21 cellular contexts compared by ENCODE assay signal in genomic region chr20:18414140-18414539, GRCh38. TPM values are rescaled to one million over a fixed set of nuclear protein-coding genes. Genes with fewer than 3 reads are reported as not detected.
DNase-seq lines count a peak whose midpoint lies in the region; ATAC-seq and TF ChIP-seq lines count a peak whose summit lies in the region.
"Had no signal": no experiment of that assay in that cellular context is flagged by ENCODE, and none has a peak within 500 bp of the region (broad histone marks: within the 10 kb centered on the region; RNA-seq: fewer than 3 reads in every experiment).

No MANE protein-coding gene starts in this region.

- H4K20me1 ChIP-seq in MM.1S (ENCODE audit: insufficient read depth, low read length): no peaks in the 10 kb centered on the region

- DNase-seq in GM12865 (ENCODE audit: low read depth) (peak; percentile 10), MM.1S (peak; percentile 34), mesothelial cell of epicardium (ENCODE audit: low spot score in 2 of 2, unreplicated experiment in 2 of 2) (no peak), DMS 273 (lab: John Stamatoyannopoulos, UW; ENCODE audit: unreplicated experiment) (no peak), left lung (no peak)
- DNase-seq: Caco-2; CD4-positive, alpha-beta T cell; DMS153; GDM1; GOT3; MV-4-11; NCI-H1694 treated with DMSO at 0.1 percent for 48 hours; NCI-H2107; NCI-H226; NCI-H524; NCI-H82 had no signal

- intact Hi-C loops in left lung (cut with DNase I): no loop called here

- H3K4me1 ChIP-seq in MM.1S (ENCODE audit: low read length) (peaks cover 15% of the 10 kb centered on the region; the same call in 1 of the 2 replicates), left lung (peaks cover 0 to 10% of the 10 kb centered on the region in 2 donors)
- H3K4me1 ChIP-seq: Caco-2 had no signal

- H3K36me3 ChIP-seq in MM.1S (replicated peaks; ENCODE audit: insufficient read depth, low read length) (no peaks in the 10 kb centered on the region), left lung (no peaks in the 10 kb centered on the region)

- H3K27ac ChIP-seq in MM.1S (ENCODE audit: low read length): no peak overlapping the region
- H3K27ac ChIP-seq in VCaP: peak overlapping the region; percentile 76
- no peak overlapping the region for H3K27ac ChIP-seq in left lung

- H3F3A ChIP-seq in MM.1S (ENCODE audit: insufficient read depth, low read length): peaks cover 15% of the 10 kb centered on the region; the same call in 1 of the 2 replicates

- no peak overlapping the region for H3K4me3 Mint-ChIP-seq in mesothelial cell of epicardium
- H3K4me3 Mint-ChIP-seq: CD4-positive, alpha-beta T cell had no signal

- no peaks in the 10 kb centered on the region for H3K79me2 ChIP-seq in MM.1S (ENCODE audit: low read length)

- no peaks in the 10 kb centered on the region for H3K36me3 Mint-ChIP-seq in mesothelial cell of epicardium

- H3K27me3 Mint-ChIP-seq in mesothelial cell of epicardium (ENCODE audit: low read depth): no peaks in the 10 kb centered on the region
- H3K27me3 Mint-ChIP-seq: CD4-positive, alpha-beta T cell had no signal

- H3K9me3 Mint-ChIP-seq in mesothelial cell of epicardium: no peaks in the 10 kb centered on the region
- H3K9me3 Mint-ChIP-seq: CD4-positive, alpha-beta T cell had no signal

- no peak overlapping the region for H3K4me2 ChIP-seq in MM.1S (ENCODE audit: low read depth, low read length)

- H3K27me3 ChIP-seq in MM.1S (replicated peaks; ENCODE audit: insufficient read depth, low read length): no peaks in the 10 kb centered on the region
- no peaks in the 10 kb centered on the region for H3K27me3 ChIP-seq in left lung

- H3K4me3 ChIP-seq in GM12865 (ENCODE audit: low read depth, low read length) (no peak overlapping the region), MM.1S (ENCODE audit: low read length) (no peak overlapping the region), left lung (no peak overlapping the region)
- H3K4me3 ChIP-seq: K562 had no signal

- H3K27ac Mint-ChIP-seq in mesothelial cell of epicardium: peak overlapping the region; percentile 37
- H3K27ac Mint-ChIP-seq: CD4-positive, alpha-beta T cell had no signal

- H3K4me1 Mint-ChIP-seq in mesothelial cell of epicardium: peaks cover 11% of the 10 kb centered on the region

- no peaks in the 10 kb centered on the region for H3K9me2 ChIP-seq in MM.1S (replicated peaks; ENCODE audit: insufficient read depth, low read length)

- H3K9ac ChIP-seq in MM.1S (ENCODE audit: low read length): no peak overlapping the region

- TF ChIP-seq CTCF in GM12865 (IDR thresholded peaks at IDR 0.05; ENCODE audit: insufficient read depth, low read depth, low read length, missing control alignments) (no peak), MM.1S (IDR thresholded peaks at IDR 0.05; ENCODE audit: low read length) (no peak), VCaP (conservative IDR thresholded peaks at IDR 0.05) (no peak), mesothelial cell of epicardium (IDR thresholded peaks at IDR 0.05; ENCODE audit: unreplicated experiment) (no peak), left lung (IDR thresholded peaks at IDR 0.05) (no peak)

- no peak for ATAC-seq in HG03439 (IDR thresholded peaks at IDR 0.05; ENCODE audit: unreplicated experiment)
- no peak for ATAC-seq in GM21786 (IDR thresholded peaks at IDR 0.05; ENCODE audit: unreplicated experiment)
- no peak for ATAC-seq in left lung
- ATAC-seq: K562, Right ventricle myocardium inferior had no signal

- H3K9me3 ChIP-seq in MM.1S (replicated peaks; ENCODE audit: insufficient read depth, low read length) (no peaks in the 10 kb centered on the region), left lung (no peaks in the 10 kb centered on the region)
- H3K9me3 ChIP-seq: Caco-2 had no signal

- no peak overlapping the region; the same call in 1 of the 2 replicates for H2AFZ ChIP-seq in MM.1S (ENCODE audit: low read length)

RNA-seq across cellular contexts. Expression of gene DZANK1, which starts 52.7 kb away (rescaled TPM):
- total RNA-seq in mesothelial cell of epicardium (5.3 to 8.2 TPM (median 7.2 TPM) in 3 replicates), left lung (1 to 10 TPM; 2.0 to 2.1 TPM)

RNA-seq across cellular contexts. Expression of gene POLR3F, which starts 53.0 kb away (rescaled TPM):
- 12.2 to 13.5 TPM (median 13.0 TPM) in 3 replicates for total RNA-seq in mesothelial cell of epicardium
- total RNA-seq in left lung: 1 to 10 TPM; 8.0 to 8.8 TPM

Comparison
In these comparisons a context has a peak if more than half of its experiments do, and no peak if none do; other contexts are left out.
1. DNase-seq: peak in GM12865 (single experiment) and MM.1S (single experiment); none in mesothelial cell of epicardium (0 of 2), DMS 273 (single experiment) and left lung (0 of 2).